Comparison of ENCODE assay signal across 1 cellular context in the genomic region with DNA sequence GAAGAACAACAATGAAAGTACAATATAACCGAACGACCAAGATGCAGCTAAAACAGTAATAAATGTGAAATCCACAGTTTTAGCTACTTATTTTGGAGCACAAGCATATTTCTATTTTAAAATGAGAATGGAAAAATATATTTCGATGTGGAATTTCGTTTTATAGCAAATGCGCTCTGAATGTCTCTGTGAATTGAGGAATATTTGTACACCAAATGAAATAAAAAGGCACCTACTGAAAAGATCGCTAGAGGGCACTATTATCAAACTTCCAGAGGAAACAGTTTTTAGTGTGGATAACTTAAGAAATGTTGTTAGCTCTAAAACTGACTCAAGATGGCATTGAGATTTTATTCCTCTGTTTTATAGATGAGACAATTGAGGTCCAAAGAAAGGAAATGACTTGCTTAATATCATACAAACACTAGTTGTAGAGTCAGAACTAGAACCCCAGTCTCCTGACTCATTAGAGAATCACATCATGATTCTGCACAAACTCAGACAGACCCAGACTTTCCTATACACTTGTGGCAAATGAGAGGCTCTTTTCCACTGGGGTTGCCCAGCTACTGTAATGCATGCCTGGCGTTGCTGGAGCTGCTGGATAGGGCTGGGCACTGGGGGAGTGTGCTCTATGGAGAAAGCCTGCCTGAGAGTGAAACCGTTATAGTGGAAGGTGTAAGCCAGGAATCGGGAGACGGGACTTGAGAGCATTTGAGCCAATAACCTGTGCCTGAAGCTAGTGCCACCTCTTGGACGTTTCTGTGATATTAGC.
TF ChIP-seq lines count a peak whose summit lies in the region.

No MANE protein-coding gene starts in this region.

TF ChIP-seq in HepG2, 621 proteins besides CTCF, POLR2A, EP300 and RAD21 (continued from another document and continues in another):
- TF ChIP-seq, protein P1, sequence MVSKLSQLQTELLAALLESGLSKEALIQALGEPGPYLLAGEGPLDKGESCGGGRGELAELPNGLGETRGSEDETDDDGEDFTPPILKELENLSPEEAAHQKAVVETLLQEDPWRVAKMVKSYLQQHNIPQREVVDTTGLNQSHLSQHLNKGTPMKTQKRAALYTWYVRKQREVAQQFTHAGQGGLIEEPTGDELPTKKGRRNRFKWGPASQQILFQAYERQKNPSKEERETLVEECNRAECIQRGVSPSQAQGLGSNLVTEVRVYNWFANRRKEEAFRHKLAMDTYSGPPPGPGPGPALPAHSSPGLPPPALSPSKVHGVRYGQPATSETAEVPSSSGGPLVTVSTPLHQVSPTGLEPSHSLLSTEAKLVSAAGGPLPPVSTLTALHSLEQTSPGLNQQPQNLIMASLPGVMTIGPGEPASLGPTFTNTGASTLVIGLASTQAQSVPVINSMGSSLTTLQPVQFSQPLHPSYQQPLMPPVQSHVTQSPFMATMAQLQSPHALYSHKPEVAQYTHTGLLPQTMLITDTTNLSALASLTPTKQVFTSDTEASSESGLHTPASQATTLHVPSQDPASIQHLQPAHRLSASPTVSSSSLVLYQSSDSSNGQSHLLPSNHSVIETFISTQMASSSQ (IDR thresholded peaks at IDR 0.05; ENCODE audit: low read depth) = no peak
- TF ChIP-seq, protein P1 (CRISPR knock-in tag; IDR thresholded peaks at IDR 0.05; ENCODE audit: borderline replicate concordance) = no peak
- TF ChIP-seq ZNF253 (CRISPR knock-in tag; IDR thresholded peaks at IDR 0.05; ENCODE audit: borderline replicate concordance) (no peak), MEIS2 (CRISPR knock-in tag; IDR thresholded peaks at IDR 0.05) (no peak), SYNCRIP (IDR thresholded peaks at IDR 0.05; ENCODE audit: insufficient read depth, low read depth, low read length) (no peak), ZNF552 (CRISPR knock-in tag; IDR thresholded peaks at IDR 0.05; ENCODE audit: borderline replicate concordance) (no peak), ZMAT3 (CRISPR knock-in tag; conservative IDR thresholded peaks at IDR 0.05) (no peak), PPARG (CRISPR knock-in tag; conservative IDR thresholded peaks at IDR 0.05) (no peak), ZMYM4 (CRISPR knock-in tag; IDR thresholded peaks at IDR 0.05) (0 out of 2 replicates have a peak, but pooled peaks have one; percentile 44), KAT8 (CRISPR knock-in tag; IDR thresholded peaks at IDR 0.05) (peak; percentile 30; the same call in 1 of the 2 replicates), FLYWCH1 (CRISPR knock-in tag; IDR thresholded peaks at IDR 0.05) (no peak), RFXANK (CRISPR knock-in tag; IDR thresholded peaks at IDR 0.05) (no peak), ZKSCAN1 (IDR thresholded peaks at IDR 0.05; ENCODE audit: low read length) (no peak), GZF1 (CRISPR knock-in tag; IDR thresholded peaks at IDR 0.05) (no peak), U2AF1 (optimal IDR thresholded peaks at IDR 0.05; ENCODE audit: low read depth, low read length) (no peak), ISL2 (CRISPR knock-in tag; IDR thresholded peaks at IDR 0.05) (no peak), ZNF598 (CRISPR knock-in tag; IDR thresholded peaks at IDR 0.05; ENCODE audit: borderline replicate concordance) (0 out of 2 replicates have a peak, but pooled peaks have one; percentile 29), TSC22D2 (CRISPR knock-in tag; IDR thresholded peaks at IDR 0.05; ENCODE audit: borderline replicate concordance) (no peak), ZFP37 (CRISPR knock-in tag; IDR thresholded peaks at IDR 0.05; ENCODE audit: borderline replicate concordance) (no peak), ZNF230 (CRISPR knock-in tag; IDR thresholded peaks at IDR 0.05) (0 out of 2 replicates have a peak, but pooled peaks have one; percentile 27), FIP1L1 (IDR thresholded peaks at IDR 0.05; ENCODE audit: borderline replicate concordance, insufficient read depth, low read depth, low read length) (no peak), SP140L (CRISPR knock-in tag; IDR thresholded peaks at IDR 0.05; ENCODE audit: borderline replicate concordance) (peak; percentile 59; the same call in 1 of the 2 replicates), ZNF501 (CRISPR knock-in tag; IDR thresholded peaks at IDR 0.05) (peak; percentile 62; the same call in 1 of the 2 replicates), SMC3 (IDR thresholded peaks at IDR 0.05; ENCODE audit: low read length) (peak; percentile 86), MYNN (CRISPR knock-in tag; IDR thresholded peaks at IDR 0.05; ENCODE audit: low read depth) (no peak), HNRNPH1 (optimal IDR thresholded peaks at IDR 0.05; ENCODE audit: low read depth, low read length) (no peak)
- TF ChIP-seq, protein P2, sequence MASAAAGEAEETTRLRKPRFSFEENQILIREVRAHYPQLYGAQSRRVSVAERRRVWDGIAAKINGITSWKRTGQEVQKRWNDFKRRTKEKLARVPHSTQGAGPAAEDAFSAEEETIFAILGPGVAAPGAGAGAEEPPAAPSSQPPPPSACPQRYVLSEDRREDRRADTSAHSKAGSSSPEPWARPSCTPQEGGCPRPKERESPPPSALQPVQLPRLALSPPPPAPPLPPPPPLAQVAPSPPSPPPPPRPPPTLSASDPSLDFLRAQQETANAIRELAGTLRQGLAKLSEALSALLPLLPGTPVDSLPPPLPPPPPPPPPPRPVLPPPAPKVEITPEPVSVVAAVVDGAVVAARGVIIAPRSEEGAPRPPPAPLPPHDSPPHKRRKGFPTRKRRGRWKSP (CRISPR knock-in tag; IDR thresholded peaks at IDR 0.05) = peak; percentile 42; the same call in 1 of the 2 replicates
- TF ChIP-seq, protein P3, sequence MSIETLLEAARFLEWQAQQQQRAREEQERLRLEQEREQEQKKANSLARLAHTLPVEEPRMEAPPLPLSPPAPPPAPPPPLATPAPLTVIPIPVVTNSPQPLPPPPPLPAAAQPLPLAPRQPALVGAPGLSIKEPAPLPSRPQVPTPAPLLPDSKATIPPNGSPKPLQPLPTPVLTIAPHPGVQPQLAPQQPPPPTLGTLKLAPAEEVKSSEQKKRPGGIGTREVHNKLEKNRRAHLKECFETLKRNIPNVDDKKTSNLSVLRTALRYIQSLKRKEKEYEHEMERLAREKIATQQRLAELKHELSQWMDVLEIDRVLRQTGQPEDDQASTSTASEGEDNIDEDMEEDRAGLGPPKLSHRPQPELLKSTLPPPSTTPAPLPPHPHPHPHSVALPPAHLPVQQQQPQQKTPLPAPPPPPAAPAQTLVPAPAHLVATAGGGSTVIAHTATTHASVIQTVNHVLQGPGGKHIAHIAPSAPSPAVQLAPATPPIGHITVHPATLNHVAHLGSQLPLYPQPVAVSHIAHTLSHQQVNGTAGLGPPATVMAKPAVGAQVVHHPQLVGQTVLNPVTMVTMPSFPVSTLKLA (IDR thresholded peaks at IDR 0.05) = no peak
- TF ChIP-seq, protein P4, sequence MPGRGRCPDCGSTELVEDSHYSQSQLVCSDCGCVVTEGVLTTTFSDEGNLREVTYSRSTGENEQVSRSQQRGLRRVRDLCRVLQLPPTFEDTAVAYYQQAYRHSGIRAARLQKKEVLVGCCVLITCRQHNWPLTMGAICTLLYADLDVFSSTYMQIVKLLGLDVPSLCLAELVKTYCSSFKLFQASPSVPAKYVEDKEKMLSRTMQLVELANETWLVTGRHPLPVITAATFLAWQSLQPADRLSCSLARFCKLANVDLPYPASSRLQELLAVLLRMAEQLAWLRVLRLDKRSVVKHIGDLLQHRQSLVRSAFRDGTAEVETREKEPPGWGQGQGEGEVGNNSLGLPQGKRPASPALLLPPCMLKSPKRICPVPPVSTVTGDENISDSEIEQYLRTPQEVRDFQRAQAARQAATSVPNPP (CRISPR knock-in tag; IDR thresholded peaks at IDR 0.05) = no peak
- TF ChIP-seq, protein P5, sequence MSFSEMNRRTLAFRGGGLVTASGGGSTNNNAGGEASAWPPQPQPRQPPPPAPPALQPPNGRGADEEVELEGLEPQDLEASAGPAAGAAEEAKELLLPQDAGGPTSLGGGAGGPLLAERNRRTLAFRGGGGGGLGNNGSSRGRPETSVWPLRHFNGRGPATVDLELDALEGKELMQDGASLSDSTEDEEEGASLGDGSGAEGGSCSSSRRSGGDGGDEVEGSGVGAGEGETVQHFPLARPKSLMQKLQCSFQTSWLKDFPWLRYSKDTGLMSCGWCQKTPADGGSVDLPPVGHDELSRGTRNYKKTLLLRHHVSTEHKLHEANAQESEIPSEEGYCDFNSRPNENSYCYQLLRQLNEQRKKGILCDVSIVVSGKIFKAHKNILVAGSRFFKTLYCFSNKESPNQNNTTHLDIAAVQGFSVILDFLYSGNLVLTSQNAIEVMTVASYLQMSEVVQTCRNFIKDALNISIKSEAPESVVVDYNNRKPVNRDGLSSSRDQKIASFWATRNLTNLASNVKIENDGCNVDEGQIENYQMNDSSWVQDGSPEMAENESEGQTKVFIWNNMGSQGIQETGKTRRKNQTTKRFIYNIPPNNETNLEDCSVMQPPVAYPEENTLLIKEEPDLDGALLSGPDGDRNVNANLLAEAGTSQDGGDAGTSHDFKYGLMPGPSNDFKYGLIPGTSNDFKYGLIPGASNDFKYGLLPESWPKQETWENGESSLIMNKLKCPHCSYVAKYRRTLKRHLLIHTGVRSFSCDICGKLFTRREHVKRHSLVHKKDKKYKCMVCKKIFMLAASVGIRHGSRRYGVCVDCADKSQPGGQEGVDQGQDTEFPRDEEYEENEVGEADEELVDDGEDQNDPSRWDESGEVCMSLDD (CRISPR knock-in tag; IDR thresholded peaks at IDR 0.05; ENCODE audit: borderline replicate concordance) = no peak
- TF ChIP-seq, protein P6, sequence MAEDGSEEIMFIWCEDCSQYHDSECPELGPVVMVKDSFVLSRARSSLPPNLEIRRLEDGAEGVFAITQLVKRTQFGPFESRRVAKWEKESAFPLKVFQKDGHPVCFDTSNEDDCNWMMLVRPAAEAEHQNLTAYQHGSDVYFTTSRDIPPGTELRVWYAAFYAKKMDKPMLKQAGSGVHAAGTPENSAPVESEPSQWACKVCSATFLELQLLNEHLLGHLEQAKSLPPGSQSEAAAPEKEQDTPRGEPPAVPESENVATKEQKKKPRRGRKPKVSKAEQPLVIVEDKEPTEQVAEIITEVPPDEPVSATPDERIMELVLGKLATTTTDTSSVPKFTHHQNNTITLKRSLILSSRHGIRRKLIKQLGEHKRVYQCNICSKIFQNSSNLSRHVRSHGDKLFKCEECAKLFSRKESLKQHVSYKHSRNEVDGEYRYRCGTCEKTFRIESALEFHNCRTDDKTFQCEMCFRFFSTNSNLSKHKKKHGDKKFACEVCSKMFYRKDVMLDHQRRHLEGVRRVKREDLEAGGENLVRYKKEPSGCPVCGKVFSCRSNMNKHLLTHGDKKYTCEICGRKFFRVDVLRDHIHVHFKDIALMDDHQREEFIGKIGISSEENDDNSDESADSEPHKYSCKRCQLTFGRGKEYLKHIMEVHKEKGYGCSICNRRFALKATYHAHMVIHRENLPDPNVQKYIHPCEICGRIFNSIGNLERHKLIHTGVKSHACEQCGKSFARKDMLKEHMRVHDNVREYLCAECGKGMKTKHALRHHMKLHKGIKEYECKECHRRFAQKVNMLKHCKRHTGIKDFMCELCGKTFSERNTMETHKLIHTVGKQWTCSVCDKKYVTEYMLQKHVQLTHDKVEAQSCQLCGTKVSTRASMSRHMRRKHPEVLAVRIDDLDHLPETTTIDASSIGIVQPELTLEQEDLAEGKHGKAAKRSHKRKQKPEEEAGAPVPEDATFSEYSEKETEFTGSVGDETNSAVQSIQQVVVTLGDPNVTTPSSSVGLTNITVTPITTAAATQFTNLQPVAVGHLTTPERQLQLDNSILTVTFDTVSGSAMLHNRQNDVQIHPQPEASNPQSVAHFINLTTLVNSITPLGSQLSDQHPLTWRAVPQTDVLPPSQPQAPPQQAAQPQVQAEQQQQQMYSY (CRISPR knock-in tag; IDR thresholded peaks at IDR 0.05) = no peak; the same call in 1 of the 2 replicates
- TF ChIP-seq, protein P7, sequence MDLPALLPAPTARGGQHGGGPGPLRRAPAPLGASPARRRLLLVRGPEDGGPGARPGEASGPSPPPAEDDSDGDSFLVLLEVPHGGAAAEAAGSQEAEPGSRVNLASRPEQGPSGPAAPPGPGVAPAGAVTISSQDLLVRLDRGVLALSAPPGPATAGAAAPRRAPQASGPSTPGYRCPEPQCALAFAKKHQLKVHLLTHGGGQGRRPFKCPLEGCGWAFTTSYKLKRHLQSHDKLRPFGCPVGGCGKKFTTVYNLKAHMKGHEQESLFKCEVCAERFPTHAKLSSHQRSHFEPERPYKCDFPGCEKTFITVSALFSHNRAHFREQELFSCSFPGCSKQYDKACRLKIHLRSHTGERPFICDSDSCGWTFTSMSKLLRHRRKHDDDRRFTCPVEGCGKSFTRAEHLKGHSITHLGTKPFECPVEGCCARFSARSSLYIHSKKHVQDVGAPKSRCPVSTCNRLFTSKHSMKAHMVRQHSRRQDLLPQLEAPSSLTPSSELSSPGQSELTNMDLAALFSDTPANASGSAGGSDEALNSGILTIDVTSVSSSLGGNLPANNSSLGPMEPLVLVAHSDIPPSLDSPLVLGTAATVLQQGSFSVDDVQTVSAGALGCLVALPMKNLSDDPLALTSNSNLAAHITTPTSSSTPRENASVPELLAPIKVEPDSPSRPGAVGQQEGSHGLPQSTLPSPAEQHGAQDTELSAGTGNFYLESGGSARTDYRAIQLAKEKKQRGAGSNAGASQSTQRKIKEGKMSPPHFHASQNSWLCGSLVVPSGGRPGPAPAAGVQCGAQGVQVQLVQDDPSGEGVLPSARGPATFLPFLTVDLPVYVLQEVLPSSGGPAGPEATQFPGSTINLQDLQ (CRISPR knock-in tag; IDR thresholded peaks at IDR 0.05) = no peak
- TF ChIP-seq, protein P8, sequence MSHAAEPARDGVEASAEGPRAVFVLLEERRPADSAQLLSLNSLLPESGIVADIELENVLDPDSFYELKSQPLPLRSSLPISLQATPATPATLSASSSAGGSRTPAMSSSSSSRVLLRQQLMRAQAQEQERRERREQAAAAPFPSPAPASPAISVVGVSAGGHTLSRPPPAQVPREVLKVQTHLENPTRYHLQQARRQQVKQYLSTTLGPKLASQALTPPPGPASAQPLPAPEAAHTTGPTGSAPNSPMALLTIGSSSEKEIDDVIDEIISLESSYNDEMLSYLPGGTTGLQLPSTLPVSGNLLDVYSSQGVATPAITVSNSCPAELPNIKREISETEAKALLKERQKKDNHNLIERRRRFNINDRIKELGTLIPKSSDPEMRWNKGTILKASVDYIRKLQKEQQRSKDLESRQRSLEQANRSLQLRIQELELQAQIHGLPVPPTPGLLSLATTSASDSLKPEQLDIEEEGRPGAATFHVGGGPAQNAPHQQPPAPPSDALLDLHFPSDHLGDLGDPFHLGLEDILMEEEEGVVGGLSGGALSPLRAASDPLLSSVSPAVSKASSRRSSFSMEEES (CRISPR knock-in tag; IDR thresholded peaks at IDR 0.05) = peak; percentile 40; the same call in 1 of the 2 replicates
- TF ChIP-seq, protein P9, sequence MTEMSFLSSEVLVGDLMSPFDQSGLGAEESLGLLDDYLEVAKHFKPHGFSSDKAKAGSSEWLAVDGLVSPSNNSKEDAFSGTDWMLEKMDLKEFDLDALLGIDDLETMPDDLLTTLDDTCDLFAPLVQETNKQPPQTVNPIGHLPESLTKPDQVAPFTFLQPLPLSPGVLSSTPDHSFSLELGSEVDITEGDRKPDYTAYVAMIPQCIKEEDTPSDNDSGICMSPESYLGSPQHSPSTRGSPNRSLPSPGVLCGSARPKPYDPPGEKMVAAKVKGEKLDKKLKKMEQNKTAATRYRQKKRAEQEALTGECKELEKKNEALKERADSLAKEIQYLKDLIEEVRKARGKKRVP (CRISPR knock-in tag; IDR thresholded peaks at IDR 0.05) = no peak
